In the genomic region with DNA sequence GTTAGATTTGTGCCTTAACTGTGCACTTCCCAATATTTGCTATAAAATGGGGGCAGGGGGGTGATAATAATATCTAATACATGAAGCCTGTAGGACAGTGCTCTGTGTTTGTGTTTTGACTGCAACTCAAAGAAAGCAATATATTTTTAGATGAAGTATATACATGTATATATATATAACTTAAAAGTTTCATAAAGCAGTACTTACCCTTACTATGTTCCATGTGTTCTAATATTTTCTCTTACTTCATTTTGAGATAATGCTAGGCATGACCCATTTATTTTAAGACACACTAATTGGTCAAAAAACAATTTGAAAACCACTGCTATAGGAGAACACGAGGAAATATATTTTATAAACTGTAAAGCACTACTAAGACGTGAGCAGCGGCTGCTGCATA, we compare ENCODE assay signal across 9 cellular contexts. TPM values are rescaled to one million over a fixed set of nuclear protein-coding genes. Genes with fewer than 3 reads are reported as not detected.
A peak's percentile ranks its signal among the peaks of the same experiment; 100 is the strongest.
DNase-seq lines count a peak whose midpoint lies in the region; ATAC-seq and TF ChIP-seq lines count a peak whose summit lies in the region.
"Had no signal": no experiment of that assay in that cellular context is flagged by ENCODE, and none has a peak within 500 bp of the region (broad histone marks: within the 10 kb centered on the region; RNA-seq: fewer than 3 reads in every experiment).

No MANE protein-coding gene starts in this region.

- H2BK5ac ChIP-seq in trophoblast cell (ENCODE audit: low read depth, low read length, poor library complexity) = no peak overlapping the region

- no peak overlapping the region for H2AFZ ChIP-seq in trophoblast cell (ENCODE audit: insufficient read depth, low read length, poor library complexity)

- H3K18ac ChIP-seq in trophoblast cell (ENCODE audit: low read length) = no peak overlapping the region

- ATAC-seq in activated CD4-positive, alpha-beta T cell treated with anti-CD3 and anti-CD28 coated beads for 36 hours = no peak
- no peak for ATAC-seq in activated CD8-positive, alpha-beta T cell treated with anti-CD3 and anti-CD28 coated beads for 36 hours
- ATAC-seq in stimulated activated naive B cell treated with anti-CD40 and anti-IgM and Interleukin-4, amounts not matched to agents 10 μg/mL and 1 μg/mL and 100 μg/mL, for 72 hours (replicated peaks) = no peak

- H3K27ac Mint-ChIP-seq in activated CD4-positive, alpha-beta T cell treated with anti-CD3 and anti-CD28 coated beads for 36 hours = peak overlapping the region; percentile 95
- H3K27ac Mint-ChIP-seq in activated CD8-positive, alpha-beta T cell treated with anti-CD3 and anti-CD28 coated beads for 36 hours = peak overlapping the region; percentile 57
- H3K27ac Mint-ChIP-seq in stimulated activated naive B cell treated with anti-CD40 and anti-IgM and Interleukin-4, amounts not matched to agents 10 μg/mL and 1 μg/mL and 100 μg/mL, for 72 hours = no peak overlapping the region

- H3K4me3 Mint-ChIP-seq in activated CD4-positive, alpha-beta T cell treated with anti-CD3 and anti-CD28 coated beads for 36 hours = peak overlapping the region; percentile 91
- peak overlapping the region; percentile 93 for H3K4me3 Mint-ChIP-seq in activated CD8-positive, alpha-beta T cell treated with anti-CD3 and anti-CD28 coated beads for 36 hours
- peak overlapping the region; percentile 93 to 99 for H3K4me3 Mint-ChIP-seq in stimulated activated naive B cell treated with anti-CD40 and anti-IgM and Interleukin-4, amounts not matched to agents 10 μg/mL and 1 μg/mL and 100 μg/mL, for 72 hours

- H2BK120ac ChIP-seq in trophoblast cell (ENCODE audit: insufficient read depth, low read length, poor library complexity) = no peak overlapping the region

- no peaks in the 10 kb centered on the region for H3K27me3 ChIP-seq in iPS-18a (ENCODE audit: control insufficient read depth, insufficient read depth, low read length)
- no peaks in the 10 kb centered on the region for H3K27me3 ChIP-seq in trophoblast cell (ENCODE audit: insufficient read depth, low read length)

- H3K4me2 ChIP-seq in trophoblast cell (ENCODE audit: low read length) = no peak overlapping the region

- H3K27me3 Mint-ChIP-seq in activated CD4-positive, alpha-beta T cell treated with anti-CD3 and anti-CD28 coated beads for 36 hours = no peaks in the 10 kb centered on the region
- no peaks in the 10 kb centered on the region for H3K27me3 Mint-ChIP-seq in activated CD8-positive, alpha-beta T cell treated with anti-CD3 and anti-CD28 coated beads for 36 hours
- no peaks in the 10 kb centered on the region for H3K27me3 Mint-ChIP-seq in stimulated activated naive B cell treated with anti-CD40 and anti-IgM and Interleukin-4, amounts not matched to agents 10 μg/mL and 1 μg/mL and 100 μg/mL, for 72 hours

- no peak overlapping the region for H3K23ac ChIP-seq in trophoblast cell (ENCODE audit: low read length)

- no peak for TF ChIP-seq CTCF in activated CD8-positive, alpha-beta T cell treated with anti-CD3 and anti-CD28 coated beads for 36 hours (IDR thresholded peaks at IDR 0.05)

- CTCF ChIA-PET in activated CD4-positive, alpha-beta T cell treated with anti-CD3 and anti-CD28 coated beads for 36 hours (lab: Charles Lee) = no interaction called here
- CTCF ChIA-PET in activated CD8-positive, alpha-beta T cell treated with anti-CD3 and anti-CD28 coated beads for 36 hours (lab: Charles Lee) = interaction anchor here (2.1 kb wide), 1 partner anchor 10 kb away, joined by 6 read pairs; no protein-coding TSS in a partner anchor

- no peak overlapping the region for H4K12ac ChIP-seq in trophoblast cell (ENCODE audit: low read depth, low read length)

- H3K4me1 ChIP-seq in iPS-18a (ENCODE audit: control insufficient read depth, low read depth, low read length) (peaks cover 17% of the 10 kb centered on the region), trophoblast cell (ENCODE audit: control insufficient read depth in 1 of 2, insufficient read depth in 2 of 2, low read length in 2 of 2) (peaks cover 8 to 15% of the 10 kb centered on the region in 2 experiments)

- H4K8ac ChIP-seq in trophoblast cell (ENCODE audit: low read depth, low read length) = no peak overlapping the region

- no peaks in the 10 kb centered on the region for H3K9me3 Mint-ChIP-seq in activated CD4-positive, alpha-beta T cell treated with anti-CD3 and anti-CD28 coated beads for 36 hours (ENCODE audit: low read depth)
- H3K9me3 Mint-ChIP-seq in activated CD8-positive, alpha-beta T cell treated with anti-CD3 and anti-CD28 coated beads for 36 hours = no peaks in the 10 kb centered on the region
- no peaks in the 10 kb centered on the region for H3K9me3 Mint-ChIP-seq in stimulated activated naive B cell treated with anti-CD40 and anti-IgM and Interleukin-4, amounts not matched to agents 10 μg/mL and 1 μg/mL and 100 μg/mL, for 72 hours

- no peak overlapping the region for H3K4ac ChIP-seq in trophoblast cell (ENCODE audit: low read depth, low read length)

- H3K9ac ChIP-seq in iPS-18a (ENCODE audit: low read length) = no peak overlapping the region
- H3K9ac ChIP-seq in trophoblast cell (ENCODE audit: low read length) = no peak overlapping the region

- H2BK12ac ChIP-seq in trophoblast cell (ENCODE audit: low read length) = no peak overlapping the region

- H3K36me3 Mint-ChIP-seq in activated CD4-positive, alpha-beta T cell treated with anti-CD3 and anti-CD28 coated beads for 36 hours (ENCODE audit: low read depth) = peaks cover 41% of the 10 kb centered on the region
- peaks cover 50% of the 10 kb centered on the region for H3K36me3 Mint-ChIP-seq in activated CD8-positive, alpha-beta T cell treated with anti-CD3 and anti-CD28 coated beads for 36 hours (ENCODE audit: low read depth)
- H3K36me3 Mint-ChIP-seq in stimulated activated naive B cell treated with anti-CD40 and anti-IgM and Interleukin-4, amounts not matched to agents 10 μg/mL and 1 μg/mL and 100 μg/mL, for 72 hours = peaks cover 18 to 43% of the 10 kb centered on the region in 2 donors

- H3K36me3 ChIP-seq in iPS-18a (ENCODE audit: control insufficient read depth, low read depth, low read length) (peaks cover 26% of the 10 kb centered on the region), trophoblast cell (ENCODE audit: control insufficient read depth in 1 of 2, insufficient read depth in 2 of 2, low read length in 2 of 2) (peaks cover 8 to 10% of the 10 kb centered on the region in 2 experiments)

- H3K4me3 ChIP-seq in iPS-18a (ENCODE audit: low read length) (peak overlapping the region; percentile 92), trophoblast cell (ENCODE audit: low read depth, low read length) (no peak overlapping the region)

- H3K79me2 ChIP-seq in trophoblast cell (ENCODE audit: control insufficient read depth, insufficient read depth, low read length, poor library complexity) = peaks cover 12% of the 10 kb centered on the region

- intact Hi-C loops in activated CD4-positive, alpha-beta T cell treated with anti-CD3 and anti-CD28 coated beads for 36 hours (cut with DNase I, micrococcal nuclease) = no loop called here
- intact Hi-C loops in activated CD8-positive, alpha-beta T cell treated with anti-CD3 and anti-CD28 coated beads for 36 hours (cut with micrococcal nuclease) = no loop called here

- no peak overlapping the region for H2AK5ac ChIP-seq in trophoblast cell (ENCODE audit: low read length)

- peaks cover 12% of the 10 kb centered on the region for H3K79me1 ChIP-seq in trophoblast cell (ENCODE audit: low read length)

- POLR2A ChIA-PET in activated CD4-positive, alpha-beta T cell treated with anti-CD3 and anti-CD28 coated beads for 36 hours (lab: Charles Lee) = no interaction called here
- POLR2A ChIA-PET in activated CD8-positive, alpha-beta T cell treated with anti-CD3 and anti-CD28 coated beads for 36 hours (lab: Charles Lee) = interaction anchor here (1.0 to 35.9 kb wide), 3 partner anchors 9 to 51 kb away, joined by 3 to 746 read pairs (median 89); a partner anchor contains a TSS

- no CpG with 5 or more reads among the region's 3 CpGs for WGBS in trophoblast cell (ENCODE audit: extremely low coverage, insufficient coverage, insufficient read length)

- no peak overlapping the region for H3K14ac ChIP-seq in trophoblast cell (ENCODE audit: low read length)

- H4K91ac ChIP-seq in trophoblast cell (ENCODE audit: low read depth, low read length) = no peak overlapping the region

- no peak for DNase-seq in activated CD4-positive, alpha-beta T cell treated with anti-CD3 and anti-CD28 coated beads for 36 hours
- DNase-seq in activated CD4-positive, alpha-beta T cell treated with anti-CD3 and anti-CD28 coated beads for 4 hours = no peak
- no peak for DNase-seq in activated CD8-positive, alpha-beta T cell treated with anti-CD3 and anti-CD28 coated beads for 36 hours
- no peak for DNase-seq in stimulated activated naive B cell treated with anti-CD40 and anti-IgM and Interleukin-4, amounts not matched to agents 10 μg/mL and 1 μg/mL and 100 μg/mL, for 72 hours
- DNase-seq in NCI-H345 treated with DMSO at 0.1 percent for 48 hours (lab: John Stamatoyannopoulos, UW; ENCODE audit: unreplicated experiment) = no peak
- no peak for DNase-seq in trophoblast cell
- no peak for DNase-seq in NCI-H1092 (lab: John Stamatoyannopoulos, UW)
- DNase-seq: SIG-M5 had no signal

- peaks cover 48% of the 10 kb centered on the region for H3K4me1 Mint-ChIP-seq in activated CD4-positive, alpha-beta T cell treated with anti-CD3 and anti-CD28 coated beads for 36 hours
- peaks cover 45% of the 10 kb centered on the region for H3K4me1 Mint-ChIP-seq in activated CD8-positive, alpha-beta T cell treated with anti-CD3 and anti-CD28 coated beads for 36 hours (ENCODE audit: low read depth)
- H3K4me1 Mint-ChIP-seq in stimulated activated naive B cell treated with anti-CD40 and anti-IgM and Interleukin-4, amounts not matched to agents 10 μg/mL and 1 μg/mL and 100 μg/mL, for 72 hours = peaks cover 35 to 61% of the 10 kb centered on the region in 2 donors

- H3K9me3 ChIP-seq in iPS-18a (ENCODE audit: control insufficient read depth, low read depth, low read length) = no peaks in the 10 kb centered on the region
- H3K9me3 ChIP-seq in trophoblast cell (ENCODE audit: insufficient read depth, low read depth, low read length) = no peaks in the 10 kb centered on the region

- H3K27ac ChIP-seq in iPS-18a (ENCODE audit: low read length) = no peak overlapping the region
- H3K27ac ChIP-seq in trophoblast cell (ENCODE audit: low read depth, low read length) = no peak overlapping the region

RNA-seq across cellular contexts. Expression of a gene that starts 2.4 kb away (rescaled TPM):
- total RNA-seq in activated CD4-positive, alpha-beta T cell treated with anti-CD3 and anti-CD28 coated beads for 36 hours = 10 to 100 TPM; 10.4 to 13.1 TPM
- 10 to 100 TPM; 13.2 to 13.8 TPM for total RNA-seq in activated CD8-positive, alpha-beta T cell treated with anti-CD3 and anti-CD28 coated beads for 36 hours
- 2.8 and 3.3 TPM in 2 replicates for polyA plus RNA-seq in trophoblast cell (2013)

RNA-seq across cellular contexts. Expression of a gene that starts 14.9 kb away (rescaled TPM):
- total RNA-seq in activated CD4-positive, alpha-beta T cell treated with anti-CD3 and anti-CD28 coated beads for 36 hours = 1,000 to 10,000 TPM; 2,724 to 3,901 TPM
- total RNA-seq in activated CD8-positive, alpha-beta T cell treated with anti-CD3 and anti-CD28 coated beads for 36 hours = 1,000 to 10,000 TPM; 2,759 to 2,801 TPM
- polyA plus RNA-seq in trophoblast cell (2013) = 2,172 and 2,251 TPM in 2 replicates

RNA-seq across cellular contexts. Expression of a gene that starts 35.5 kb away (rescaled TPM):
- total RNA-seq in activated CD4-positive, alpha-beta T cell treated with anti-CD3 and anti-CD28 coated beads for 36 hours = 10 to 100 TPM; 27.0 to 30.7 TPM
- total RNA-seq in activated CD8-positive, alpha-beta T cell treated with anti-CD3 and anti-CD28 coated beads for 36 hours = 10 to 100 TPM; 30.6 to 31.5 TPM
- polyA plus RNA-seq in trophoblast cell (2013) = 16.4 and 16.9 TPM in 2 replicates

RNA-seq across cellular contexts. Expression of a gene that starts 53.6 kb away (rescaled TPM):
- total RNA-seq in activated CD4-positive, alpha-beta T cell treated with anti-CD3 and anti-CD28 coated beads for 36 hours = 1 to 10 TPM; 1.4 to 1.6 TPM
- 1 to 10 TPM; 1.1 to 3.0 TPM for total RNA-seq in activated CD8-positive, alpha-beta T cell treated with anti-CD3 and anti-CD28 coated beads for 36 hours
- polyA plus RNA-seq in trophoblast cell (2013) = 0.04 and 0.07 TPM in 2 replicates
